19 cellular contexts compared by ENCODE assay signal in genomic region chr6:15375638-15376290, GRCh38.
DNase-seq lines count a peak whose midpoint lies in the region; ATAC-seq and TF ChIP-seq lines count a peak whose summit lies in the region.
"Had no signal": no experiment of that assay in that cellular context is flagged by ENCODE, and none has a peak within 500 bp of the region (broad histone marks: within the 10 kb centered on the region; RNA-seq: fewer than 3 reads in every experiment).

No MANE protein-coding gene starts in this region.

- no peak overlapping the region for H3K4me3 ChIP-seq in GM23248

- no peak overlapping the region for H2AFZ ChIP-seq in GM23248

- POLR2A ChIA-PET in WTC11 (lab: Charles Lee), result no interaction called here

- H3K79me2 ChIP-seq in GM23248 (ENCODE audit: insufficient read depth), result peaks cover 100% of the 10 kb centered on the region

- H3K36me3 ChIP-seq in GM23248 (ENCODE audit: low read depth), result no peaks in the 10 kb centered on the region

- DNase-seq in GM23248 (peak; percentile 57), WTC11 (ENCODE audit: low spot score) (no peak), fibroblast of peridontal ligament (ENCODE audit: extremely low read depth) (peak; percentile 34), sciatic nerve (ENCODE audit: low spot score) (no peak), NCI-H187 (lab: John Stamatoyannopoulos, UW) (no peak), CD1c-positive myeloid dendritic cell (ENCODE audit: extremely low spot score) (no peak)
- DNase-seq: CD8-positive, alpha-beta T cell; DMS79 treated with DMSO at 0.1 percent for 48 hours; HCEC 1CT; NCI-H1105 treated with DMSO at 0.1 percent for 48 hours; NCI-H2029; NCI-H2171; NCI-H446; NCI-H69; SHP77 treated with DMSO at 0.1 percent for 48 hours had no signal

- peak overlapping the region; percentile 71 for H3K27ac Mint-ChIP-seq in WTC11
- H3K27ac Mint-ChIP-seq: B cell; CD8-positive, alpha-beta T cell; IgD-negative memory B cell had no signal

- peaks cover 11% of the 10 kb centered on the region for H3K36me3 Mint-ChIP-seq in WTC11

- 88 to 89% methylated on average over 4 of the region's 4 CpGs for WGBS in GM23248 (ENCODE audit: low coverage in 1 of 2, low lambda C conversion rate in 2 of 2, missing lambda C conversion rate in 2 of 2), 2 experiments

- peak overlapping the region; percentile 11 for H3K4me2 ChIP-seq in GM23248 (ENCODE audit: unreplicated experiment)

- CTCF ChIA-PET in WTC11 (lab: Charles Lee), result interaction anchor here (0.9 kb wide), 2 partner anchors 14 to 51 kb away, joined by 3 read pairs; no protein-coding TSS in a partner anchor

- intact Hi-C loops in sciatic nerve (cut with DNase I), result no loop called here

- ATAC-seq in WTC11 (no peak), sciatic nerve (peak; percentile 53), GM19324 (IDR thresholded peaks at IDR 0.05; ENCODE audit: low FRiP score, unreplicated experiment) (no peak)
- ATAC-seq: CD8-positive, alpha-beta T cell; SK-N-SH treated with all-trans-retinoic acid at 6 μM for 48 hours had no signal

- H3K9me2 ChIP-seq in GM23248 (ENCODE audit: insufficient read depth), result no peaks in the 10 kb centered on the region

- H3K27me3 ChIP-seq in GM23248 (replicated peaks; ENCODE audit: insufficient read depth), result no peaks in the 10 kb centered on the region

- H3F3A ChIP-seq in GM23248 (ENCODE audit: insufficient read depth), result no peaks in the 10 kb centered on the region

- no peaks in the 10 kb centered on the region for H3K9me3 ChIP-seq in GM23248 (ENCODE audit: low read depth)

- H3K4me3 Mint-ChIP-seq in WTC11, result no peak overlapping the region
- H3K4me3 Mint-ChIP-seq: B cell; CD8-positive, alpha-beta T cell; IgD-negative memory B cell had no signal

- H3K4me1 Mint-ChIP-seq in WTC11, result peaks cover 62% of the 10 kb centered on the region

- H3K4me1 ChIP-seq in GM23248 (ENCODE audit: insufficient read depth), result peaks cover 8% of the 10 kb centered on the region

- H3K27me3 Mint-ChIP-seq in WTC11 (ENCODE audit: low read depth), result no peaks in the 10 kb centered on the region
- H3K27me3 Mint-ChIP-seq: B cell, IgD-negative memory B cell had no signal

- peaks cover 28% of the 10 kb centered on the region; the same call in 1 of the 2 replicates for H4K20me1 ChIP-seq in GM23248 (ENCODE audit: insufficient read depth)

- H3K9me3 Mint-ChIP-seq in WTC11, result no peaks in the 10 kb centered on the region
- H3K9me3 Mint-ChIP-seq: CD8-positive, alpha-beta T cell; IgD-negative memory B cell had no signal

- H3K9ac ChIP-seq in GM23248, result no peak overlapping the region

- TF ChIP-seq CTCF in WTC11 (IDR thresholded peaks at IDR 0.05), result no peak

- H3K27ac ChIP-seq in GM23248, result 0 out of 2 replicates have a peak overlapping the region, but pooled peaks have one; percentile 13

- in situ Hi-C loops in GM23248 (cut with MboI), result no loop called here

TF ChIP-seq in WTC11, 78 proteins besides CTCF, POLR2A, EP300 and RAD21:
- TF ChIP-seq ATF2 (CRISPR knock-in tag; IDR thresholded peaks at IDR 0.05; ENCODE audit: borderline replicate concordance, low read depth) (no peak), SMAD3 (CRISPR knock-in tag; IDR thresholded peaks at IDR 0.05; ENCODE audit: borderline replicate concordance) (no peak), ZNF317 (CRISPR knock-in tag; IDR thresholded peaks at IDR 0.05; ENCODE audit: borderline replicate concordance, low read depth) (no peak), SOX15 (CRISPR knock-in tag; IDR thresholded peaks at IDR 0.05) (no peak), E2F5 (CRISPR knock-in tag; IDR thresholded peaks at IDR 0.05) (no peak), ZNF671 (CRISPR knock-in tag; IDR thresholded peaks at IDR 0.05) (no peak), NR2C2 (CRISPR knock-in tag; IDR thresholded peaks at IDR 0.05) (no peak), ESRRA (CRISPR knock-in tag; IDR thresholded peaks at IDR 0.05; ENCODE audit: borderline replicate concordance) (no peak), ZBTB21 (CRISPR knock-in tag; IDR thresholded peaks at IDR 0.05; ENCODE audit: borderline replicate concordance) (no peak), PREB (CRISPR knock-in tag; IDR thresholded peaks at IDR 0.05; ENCODE audit: borderline replicate concordance) (no peak), MLX (CRISPR knock-in tag; IDR thresholded peaks at IDR 0.05) (no peak), IRF1 (CRISPR knock-in tag; IDR thresholded peaks at IDR 0.05) (no peak), TP53 (CRISPR knock-in tag; IDR thresholded peaks at IDR 0.05) (no peak), ZNF396 (CRISPR knock-in tag; IDR thresholded peaks at IDR 0.05; ENCODE audit: borderline replicate concordance) (no peak)

Comparison
In these comparisons a context has a peak if more than half of its experiments do, and no peak if none do; other contexts are left out.
1. DNase-seq: peak in GM23248 (single experiment) and fibroblast of peridontal ligament (single experiment); none in WTC11 (single experiment), sciatic nerve (single experiment), NCI-H187 (0 of 2) and CD1c-positive myeloid dendritic cell (single experiment).